In genomic region chr2:28134857-28135256, GRCh38 we compare ENCODE assay signal across 17 cellular contexts.
A peak's percentile ranks its signal among the peaks of the same experiment; 100 is the strongest.
DNase-seq lines count a peak whose midpoint lies in the region; ATAC-seq, FAIRE-seq and TF ChIP-seq lines count a peak whose summit lies in the region.
"Had no signal": no experiment of that assay in that cellular context is flagged by ENCODE, and none has a peak within 500 bp of the region (broad histone marks: within the 10 kb centered on the region; RNA-seq: fewer than 3 reads in every experiment).

No MANE protein-coding gene starts in this region.

- peak overlapping the region; percentile 76 for H3K27ac Mint-ChIP-seq in activated CD4-positive, alpha-beta T cell treated with anti-CD3 and anti-CD28 coated beads, Interleukin-2, amount 10 ng/mL, durations not matched to agents 7 days and 5 days
- H3K27ac Mint-ChIP-seq: GM23338 had no signal

- no peaks in the 10 kb centered on the region for H3K9me3 Mint-ChIP-seq in activated CD4-positive, alpha-beta T cell treated with anti-CD3 and anti-CD28 coated beads, Interleukin-2, amount 10 ng/mL, durations not matched to agents 7 days and 5 days
- H3K9me3 Mint-ChIP-seq: GM23338, neural progenitor cell had no signal

- TF ChIP-seq CTCF in PC-9 (conservative IDR thresholded peaks at IDR 0.05): no peak

- H3K4me1 ChIP-seq in PC-9 (replicated peaks; ENCODE audit: insufficient read depth) (no peaks in the 10 kb centered on the region), small intestine (ENCODE audit: control insufficient read depth in 2 of 2, insufficient read depth in 1 of 2, low read depth in 1 of 2, low read length in 1 of 2) (peaks cover 6 to 16% of the 10 kb centered on the region in 2 donors)
- H3K4me1 ChIP-seq: neural progenitor cell had no signal

- H3K4me3 ChIP-seq in PC-9 (no peak overlapping the region), small intestine (ENCODE audit: low read depth in 1 of 2, low read length in 2 of 2) (no peak overlapping the region)
- H3K4me3 ChIP-seq: GM23338, neural progenitor cell had no signal

- CTCF ChIA-PET in activated CD4-positive, alpha-beta T cell treated with anti-CD3 and anti-CD28 coated beads, Interleukin-2, amount 10 ng/mL, durations not matched to agents 7 days and 5 days (lab: Charles Lee): interaction anchor here (1.1 to 1.8 kb wide), 4 partner anchors 10 to 175 kb away, joined by 3 to 4 read pairs (median 4); no protein-coding TSS in a partner anchor
- CTCF ChIA-PET in PC-9 (lab: Charles Lee): no interaction called here

- no peaks in the 10 kb centered on the region for H3K27me3 ChIP-seq in PC-9 (ENCODE audit: insufficient read depth, low read depth)
- no peaks in the 10 kb centered on the region for H3K27me3 ChIP-seq in small intestine (ENCODE audit: control insufficient read depth in 2 of 2, insufficient read depth in 2 of 2, low read length in 2 of 2)
- H3K27me3 ChIP-seq: neural progenitor cell had no signal

- no peaks in the 10 kb centered on the region for H3K27me3 Mint-ChIP-seq in activated CD4-positive, alpha-beta T cell treated with anti-CD3 and anti-CD28 coated beads, Interleukin-2, amount 10 ng/mL, durations not matched to agents 7 days and 5 days

- H3K9me3 ChIP-seq in PC-9 (ENCODE audit: insufficient read depth, low read depth) (no peaks in the 10 kb centered on the region), small intestine (ENCODE audit: control insufficient read depth, low read depth) (no peaks in the 10 kb centered on the region)

- H3K4me2 ChIP-seq in PC-9: no peak overlapping the region
- H3K4me2 ChIP-seq: GM23338, neural progenitor cell had no signal

- POLR2A ChIA-PET in activated CD4-positive, alpha-beta T cell treated with anti-CD3 and anti-CD28 coated beads, Interleukin-2, amount 10 ng/mL, durations not matched to agents 7 days and 5 days (lab: Charles Lee): no interaction called here
- POLR2A ChIA-PET in PC-9 (lab: Charles Lee; ENCODE audit: unreplicated experiment): no interaction called here

- no peaks in the 10 kb centered on the region for H3K79me2 ChIP-seq in PC-9 (ENCODE audit: low read depth)

- peak; percentile 7 for DNase-seq in activated CD4-positive, alpha-beta T cell treated with anti-CD3 and anti-CD28 coated beads, Interleukin-2, amount 10 ng/mL, durations not matched to agents 7 days and 5 days
- no peak for DNase-seq in activated CD4-positive, alpha-beta T cell treated with anti-CD3 and anti-CD28 coated beads for 4 hours
- no peak for DNase-seq in PC-9
- DNase-seq in epithelial cell of prostate (ENCODE audit: low read depth, low spot score): no peak
- no peak for DNase-seq in small intestine
- DNase-seq in stimulated activated CD4-positive, alpha-beta T cell treated with anti-CD3 and anti-CD28 coated beads, Interleukin-4, amount 100 ng/mL, for 24 hours: no peak
- DNase-seq in posterior vena cava (ENCODE audit: low spot score): no peak
- DNase-seq: amniotic stem cell; COR-L47; hypothalamus; NCI-H1436; NCI-H774; stimulated activated naive CD8-positive, alpha-beta T cell treated with anti-CD3 and anti-CD28 coated beads, Interleukin-15, Interleukin-2, amounts not matched to agents 100 U/mL and 50 U/mL, for 24 hours; T1000 had no signal

- no TSS peak for BruUV-seq in PC-9 (replicated peaks; lab: Mats Ljungman, UMichigan)

- ATAC-seq in GM21526 (IDR thresholded peaks at IDR 0.05; ENCODE audit: low FRiP score, unreplicated experiment): no peak
- ATAC-seq: GM23338 had no signal

- H3K36me3 Mint-ChIP-seq in activated CD4-positive, alpha-beta T cell treated with anti-CD3 and anti-CD28 coated beads, Interleukin-2, amount 10 ng/mL, durations not matched to agents 7 days and 5 days (ENCODE audit: low read depth): peaks cover 22% of the 10 kb centered on the region

- H3K27ac ChIP-seq in PC-9: 0 out of 2 replicates have a peak overlapping the region, but pooled peaks have one; percentile 3
- peak overlapping the region; percentile 29 for H3K27ac ChIP-seq in epithelial cell of prostate
- H3K27ac ChIP-seq in small intestine (ENCODE audit: low read depth in 1 of 2, low read length in 1 of 2): peak overlapping the region; percentile 39 to 68
- H3K27ac ChIP-seq: neural progenitor cell had no signal

- intact Hi-C loops in PC-9 (cut with micrococcal nuclease; ENCODE audit: unreplicated experiment) (no loop called here), posterior vena cava (cut with DNase I) (loop anchor here in 1 of 2 donors (5.0 kb wide), 1 partner anchor 608 kb away; no protein-coding TSS in a partner anchor)

- H3F3A ChIP-seq in PC-9 (ENCODE audit: insufficient read depth, low read depth): no peaks in the 10 kb centered on the region

- no peaks in the 10 kb centered on the region for H4K20me1 ChIP-seq in PC-9 (ENCODE audit: insufficient read depth)

- no peaks in the 10 kb centered on the region for H3K36me3 ChIP-seq in PC-9 (ENCODE audit: low read depth)
- peaks cover 0 to 3% of the 10 kb centered on the region in 2 donors for H3K36me3 ChIP-seq in small intestine (ENCODE audit: control insufficient read depth in 2 of 2, insufficient read depth in 2 of 2, low read length in 2 of 2)
- H3K36me3 ChIP-seq: neural progenitor cell had no signal

- no peak overlapping the region for H3K4me3 Mint-ChIP-seq in activated CD4-positive, alpha-beta T cell treated with anti-CD3 and anti-CD28 coated beads, Interleukin-2, amount 10 ng/mL, durations not matched to agents 7 days and 5 days
- H3K4me3 Mint-ChIP-seq: GM23338, neural progenitor cell had no signal

- WGBS in small intestine, 3 donors: 9 to 21% (median 11%) methylated on average over 1 of the region's 1 CpG

- peaks cover 4% of the 10 kb centered on the region; the same call in 1 of the 2 replicates for H3K9me2 ChIP-seq in PC-9 (ENCODE audit: insufficient read depth)

- no peak overlapping the region for H2AFZ ChIP-seq in PC-9
- H2AFZ ChIP-seq: GM23338, neural progenitor cell had no signal

- peaks cover 30% of the 10 kb centered on the region for H3K4me1 Mint-ChIP-seq in activated CD4-positive, alpha-beta T cell treated with anti-CD3 and anti-CD28 coated beads, Interleukin-2, amount 10 ng/mL, durations not matched to agents 7 days and 5 days
- H3K4me1 Mint-ChIP-seq: GM23338 had no signal

- FAIRE-seq in small intestine (lab: Jason Lieb, UNC): no peak

Comparison
In these comparisons a context has a peak if more than half of its experiments do, and no peak if none do; other contexts are left out.
1. H3K27ac ChIP-seq: peak in every context shown above with its lines; median percentile 54 in small intestine; 29 in epithelial cell of prostate; 3 in PC-9.